ENCODE assay signal across 17 cellular contexts in genomic region chr22:33354928-33355327, GRCh38.
"Had no signal": no experiment of that assay in that cellular context is flagged by ENCODE, and none has a peak within 500 bp of the region (broad histone marks: within the 10 kb centered on the region; RNA-seq: fewer than 3 reads in every experiment).

No MANE protein-coding gene starts in this region.

- H3K27ac ChIP-seq: dorsolateral prefrontal cortex, neural progenitor cell, ovary, skin epidermis, tibial artery had no signal

- DNase-seq: activated B cell treated with CpG ODN at 0.5 μM for 24 hours; activated CD4-positive, alpha-beta T cell treated with anti-CD3 and anti-CD28 coated beads for 48 hours; activated CD8-positive, alpha-beta T cell treated with anti-CD3 and anti-CD28 coated beads for 36 hours; activated effector memory CD4-positive, alpha-beta T cell treated with anti-CD3 and anti-CD28 coated beads, Interleukin-2, amount 50 U/mL, for 16 hours; activated T-cell treated with anti-CD3 and anti-CD28 coated beads, Interleukin-2, amount 50 U/mL, for 4 hours; brain microvascular endothelial cell; dorsolateral prefrontal cortex; naive B cell; ovary; stimulated activated CD4-positive, alpha-beta T cell treated with anti-CD3 and anti-CD28 coated beads, Interleukin-15, amount 100 ng/mL, for 24 hours; stimulated activated CD4-positive, alpha-beta T cell treated with anti-CD3 and anti-CD28 coated beads, Interleukin-4, amount 100 ng/mL, for 1 hour; stimulated activated naive CD4-positive, alpha-beta T cell; SW 1271; tibial artery had no signal

- H3K9me3 ChIP-seq: ovary, tibial artery had no signal

- H3K4me1 ChIP-seq: neural progenitor cell had no signal

- H2AFZ ChIP-seq: neural progenitor cell had no signal

- H3K27me3 ChIP-seq: brain microvascular endothelial cell, dorsolateral prefrontal cortex, neural progenitor cell, ovary, tibial artery had no signal

- H3K36me3 ChIP-seq: brain microvascular endothelial cell, neural progenitor cell, ovary had no signal

- H3K9ac ChIP-seq: neural progenitor cell had no signal

- H3K4me3 ChIP-seq: dorsolateral prefrontal cortex, neural progenitor cell, ovary, skin epidermis, tibial artery had no signal

- ATAC-seq: activated CD8-positive, alpha-beta T cell treated with anti-CD3 and anti-CD28 coated beads for 36 hours; activated T-cell treated with anti-CD3 and anti-CD28 coated beads, Interleukin-2, amount 50 U/mL, for 4 hours; esophagus mucosa had no signal

- H3K4me2 ChIP-seq: neural progenitor cell had no signal
